18 cellular contexts compared by ENCODE assay signal in genomic region chr1:244087611-244088010, GRCh38.
"Had no signal": no experiment of that assay in that cellular context is flagged by ENCODE, and none has a peak within 500 bp of the region (broad histone marks: within the 10 kb centered on the region; RNA-seq: fewer than 3 reads in every experiment).

No MANE protein-coding gene starts in this region.

- H3K27ac ChIP-seq: pancreas, sigmoid colon, stomach, testis, VCaP had no signal

- H3K4me1 ChIP-seq: sigmoid colon, testis had no signal

- H3K27me3 ChIP-seq: pancreas, testis had no signal

- H3K4me3 ChIP-seq: mucosa of descending colon, pancreas, sigmoid colon, stomach, testis had no signal

- ATAC-seq: activated T-cell treated with anti-CD3 and anti-CD28 coated beads, Interleukin-2, amount 50 U/mL, for 72 hours; effector memory CD8-positive, alpha-beta T cell; left lobe of liver; mucosa of descending colon; pancreas; stimulated activated effector memory CD8-positive, alpha-beta T cell treated with anti-CD3 and anti-CD28 coated beads, Interleukin-12 subunit alpha, Interleukin-12 subunit beta, amount 100 ng/mL, for 72 hours; T-helper 17 cell had no signal

- H3K36me3 ChIP-seq: pancreas, sigmoid colon, stomach had no signal

- DNase-seq: activated CD4-positive, alpha-beta T cell treated with anti-CD3 and anti-CD28 coated beads, Interleukin-2, amount 50 U/mL, for 1 hour; activated CD4-positive, CD25-positive, alpha-beta regulatory T cell treated with anti-CD3 and anti-CD28 coated beads, Interleukin-2, amount 50 U/mL, for 72 hours; activated CD8-positive, alpha-beta memory T cell treated with anti-CD3 and anti-CD28 coated beads for 24 hours; activated effector memory CD4-positive, alpha-beta T cell treated with anti-CD3 and anti-CD28 coated beads, Interleukin-2, amount 50 U/mL, for 16 hours; activated naive CD4-positive, alpha-beta T cell treated with anti-CD3 and anti-CD28 coated beads, Interleukin-2, amount 50 U/mL, for 16 hours; activated T-cell treated with anti-CD3 and anti-CD28 coated beads, Interleukin-2, amount 50 U/mL, for 72 hours; effector memory CD8-positive, alpha-beta T cell; mucosa of descending colon; naive B cell; pancreas; sigmoid colon; stimulated activated CD4-positive, alpha-beta T cell treated with anti-CD3 and anti-CD28 coated beads, Interleukin-4, amount 100 ng/mL, for 24 hours; stomach; T-helper 17 cell; testis had no signal

- H3K9me3 ChIP-seq: mucosa of descending colon, pancreas, testis had no signal
